Comparison of ENCODE assay signal across 15 cellular contexts in the genomic region with DNA sequence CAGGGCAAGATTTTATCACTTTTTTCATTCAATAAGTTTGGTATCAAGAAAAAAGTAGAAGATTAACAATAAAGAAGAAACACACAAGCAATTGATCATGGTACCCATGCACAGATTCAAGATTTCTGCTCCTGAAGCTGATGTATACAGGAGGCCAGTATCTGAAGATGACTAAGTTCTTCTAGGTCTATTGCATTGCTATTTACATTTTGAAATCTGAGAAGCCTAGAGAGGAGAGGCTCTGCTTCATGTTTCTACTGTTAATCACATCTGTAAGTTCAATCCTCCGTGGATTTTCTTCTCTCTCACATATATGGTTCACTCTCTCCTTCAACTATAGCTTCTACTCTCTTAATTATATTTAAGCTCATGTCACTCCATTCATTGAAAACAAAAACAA.
"Had no signal": no experiment of that assay in that cellular context is flagged by ENCODE, and none has a peak within 500 bp of the region (broad histone marks: within the 10 kb centered on the region; RNA-seq: fewer than 3 reads in every experiment).

No MANE protein-coding gene starts in this region.

- H3K36me3 ChIP-seq: ovary, spleen had no signal

- ATAC-seq: effector memory CD8-positive, alpha-beta T cell; sciatic nerve had no signal

- H3K27ac ChIP-seq: hepatocyte, ovary, spleen had no signal

- H3K27me3 ChIP-seq: hepatocyte, ovary, spleen had no signal

- H2AFZ ChIP-seq: hepatocyte had no signal

- H3K4me1 ChIP-seq: spleen had no signal

- H3K4me3 ChIP-seq: hepatocyte, lung, ovary, spleen had no signal

- DNase-seq: activated CD4-positive, alpha-beta T cell treated with anti-CD3 and anti-CD28 coated beads, Interleukin-2, amount 10 ng/mL, durations not matched to agents 7 days and 5 days; activated CD4-positive, CD25-positive, alpha-beta regulatory T cell; activated CD8-positive, alpha-beta memory T cell treated with anti-CD3 and anti-CD28 coated beads, Interleukin-2, amount 50 U/mL, for 48 hours; activated naive CD8-positive, alpha-beta T cell treated with anti-CD3 and anti-CD28 coated beads, Interleukin-2, amount 10 ng/mL, durations not matched to agents 7 days and 5 days; aorta; cerebellar nuclear complex; dermis blood vessel endothelial cell; effector memory CD8-positive, alpha-beta T cell; erythroblast; ovary; spleen; SW 1271 had no signal

- H3K4me2 ChIP-seq: hepatocyte had no signal

- H3K9me3 ChIP-seq: ovary had no signal
